Comparison of ENCODE assay signal across 8 cellular contexts in genomic region chr6:13336553-13336952, GRCh38. TPM values are rescaled to one million over a fixed set of nuclear protein-coding genes. Genes with fewer than 3 reads are reported as not detected.
DNase-seq lines count a peak whose midpoint lies in the region; ATAC-seq and TF ChIP-seq lines count a peak whose summit lies in the region.

No MANE protein-coding gene starts in this region.

- H3K36me3 Mint-ChIP-seq in CD4-positive, alpha-beta T cell (ENCODE audit: low read depth) = no peaks in the 10 kb centered on the region
- no peaks in the 10 kb centered on the region for H3K36me3 Mint-ChIP-seq in activated CD4-positive, alpha-beta memory T cell treated with anti-CD3 and anti-CD28 coated beads for 36 hours

- POLR2A ChIA-PET in CD4-positive, alpha-beta T cell (lab: Charles Lee) = no interaction called here
- POLR2A ChIA-PET in activated CD4-positive, alpha-beta memory T cell treated with anti-CD3 and anti-CD28 coated beads for 36 hours (lab: Charles Lee) = no interaction called here

- no peaks in the 10 kb centered on the region for H3K27me3 Mint-ChIP-seq in CD4-positive, alpha-beta T cell
- H3K27me3 Mint-ChIP-seq in activated CD4-positive, alpha-beta memory T cell treated with anti-CD3 and anti-CD28 coated beads for 36 hours = no peaks in the 10 kb centered on the region

- 30 to 32% methylated on average over 11 of the region's 11 CpGs for WGBS in lung, 2 donors

- peak; percentile 87 for ATAC-seq in CD4-positive, alpha-beta T cell (ENCODE audit: poor library complexity)
- peak; percentile 71 for ATAC-seq in lung (ENCODE audit: insufficient read depth, low FRiP score)
- no peak for ATAC-seq in HG03097 (IDR thresholded peaks at IDR 0.05; ENCODE audit: low FRiP score, unreplicated experiment)

- no peaks in the 10 kb centered on the region for H3K36me3 ChIP-seq in lung (ENCODE audit: control insufficient read depth in 2 of 2, insufficient read depth in 2 of 2, low read length in 2 of 2)

- H3K27me3 ChIP-seq in CD4-positive, alpha-beta T cell (ENCODE audit: control insufficient read depth, insufficient read depth, low read length) = no peaks in the 10 kb centered on the region
- no peaks in the 10 kb centered on the region for H3K27me3 ChIP-seq in HL-60 (ENCODE audit: insufficient read depth, poor library complexity, severe bottlenecking)
- H3K27me3 ChIP-seq in lung (ENCODE audit: control insufficient read depth, insufficient read depth) = no peaks in the 10 kb centered on the region

- no peaks in the 10 kb centered on the region for H3K9me3 Mint-ChIP-seq in CD4-positive, alpha-beta T cell
- H3K9me3 Mint-ChIP-seq in activated CD4-positive, alpha-beta memory T cell treated with anti-CD3 and anti-CD28 coated beads for 36 hours = no peaks in the 10 kb centered on the region

- TF ChIP-seq CTCF in CD4-positive, alpha-beta T cell (IDR thresholded peaks at IDR 0.05) = peak; percentile 93
- TF ChIP-seq CTCF in HL-60 (IDR thresholded peaks at IDR 0.05; ENCODE audit: insufficient read depth, low read length) = peak; percentile 88
- TF ChIP-seq CTCF in lung (IDR thresholded peaks at IDR 0.05; ENCODE audit: control extremely low read depth, extremely low read depth) = peak; percentile 97

- H3K4me1 ChIP-seq in lung (ENCODE audit: control insufficient read depth in 2 of 2, insufficient read depth in 2 of 2, low read length in 2 of 2) = no peaks in the 10 kb centered on the region

- no peak overlapping the region for H3K27ac Mint-ChIP-seq in CD4-positive, alpha-beta T cell
- no peak overlapping the region for H3K27ac Mint-ChIP-seq in activated CD4-positive, alpha-beta memory T cell treated with anti-CD3 and anti-CD28 coated beads for 36 hours

- no peak overlapping the region for H3K27ac ChIP-seq in CD4-positive, alpha-beta T cell (ENCODE audit: low read depth, low read length)
- no peak overlapping the region for H3K27ac ChIP-seq in HL-60 (replicated peaks)
- H3K27ac ChIP-seq in lung (ENCODE audit: low read depth in 1 of 2, low read length in 1 of 2) = no peak overlapping the region

- H3K4me3 ChIP-seq in HL-60 (replicated peaks; ENCODE audit: insufficient read depth, low read length) (no peak overlapping the region), lung (no peak overlapping the region)

- peaks cover 10% of the 10 kb centered on the region for H3K4me1 Mint-ChIP-seq in CD4-positive, alpha-beta T cell (ENCODE audit: low read depth)
- H3K4me1 Mint-ChIP-seq in activated CD4-positive, alpha-beta memory T cell treated with anti-CD3 and anti-CD28 coated beads for 36 hours (ENCODE audit: low read depth) = peaks cover 6% of the 10 kb centered on the region

- H3K4me3 Mint-ChIP-seq in CD4-positive, alpha-beta T cell = no peak overlapping the region
- no peak overlapping the region for H3K4me3 Mint-ChIP-seq in activated CD4-positive, alpha-beta memory T cell treated with anti-CD3 and anti-CD28 coated beads for 36 hours

- DNase-seq in CD4-positive, alpha-beta T cell = peak; percentile 54 to 83 (median 64)
- DNase-seq in HL-60 (ENCODE audit: low read depth in 1 of 2, low spot score in 1 of 2) (peak; percentile 73 to 82), NCI-H82 (lab: John Stamatoyannopoulos, UW) (peak; percentile 88), lung (ENCODE audit: low spot score) (peak; percentile 79)
- peak; percentile 79 for DNase-seq in activated CD4-positive, alpha-beta memory T cell treated with anti-CD3 and anti-CD28 coated beads for 36 hours
- DNase-seq in effector CD4-positive, alpha-beta T cell = peak; percentile 69
- DNase-seq in stimulated activated CD8-positive, alpha-beta memory T cell treated with anti-CD3 and anti-CD28 coated beads, Interleukin-12 subunit alpha, Interleukin-12 subunit beta, amount 100 ng/mL, for 24 hours (ENCODE audit: extremely low read depth) = peak; percentile 31

- CTCF ChIA-PET in CD4-positive, alpha-beta T cell (lab: Charles Lee) = interaction anchor here (1.2 kb wide), 1 partner anchor 730 kb away, joined by 3 read pairs; no protein-coding TSS in a partner anchor
- CTCF ChIA-PET in activated CD4-positive, alpha-beta memory T cell treated with anti-CD3 and anti-CD28 coated beads for 36 hours (lab: Charles Lee) = interaction anchor here (1.0 to 4.5 kb wide), 6 partner anchors 7 to 238 kb away, joined by 3 to 37 read pairs (median 5); partner anchors contain the start of genes SIRT5 and TBC1D7

- intact Hi-C loops in CD4-positive, alpha-beta T cell (cut with DNase I, micrococcal nuclease) = loop anchor here (1.0 to 10.0 kb wide), 10 partner anchors 19 to 730 kb away; partner anchors contain the start of genes GFOD1 (in 1 of the 2) and SIRT5 (in 1 of the 2)
- intact Hi-C loops in activated CD4-positive, alpha-beta memory T cell treated with anti-CD3 and anti-CD28 coated beads for 36 hours (cut with micrococcal nuclease) = loop anchor here (1.0 to 10.0 kb wide), 4 partner anchors 91 to 728 kb away; no protein-coding TSS in a partner anchor

- no peaks in the 10 kb centered on the region for H3K9me3 ChIP-seq in CD4-positive, alpha-beta T cell (ENCODE audit: control insufficient read depth, low read length)
- H3K9me3 ChIP-seq in lung (ENCODE audit: control insufficient read depth in 2 of 2, insufficient read depth in 1 of 2, low read length in 1 of 2) = peaks cover 0 to 3% of the 10 kb centered on the region in 2 donors

RNA-seq across cellular contexts. Expression of gene TBC1D7, which starts 8.2 kb away (rescaled TPM):
- total RNA-seq in CD4-positive, alpha-beta T cell = 10 to 100 TPM; 10.2 to 12.3 TPM
- total RNA-seq in activated CD4-positive, alpha-beta memory T cell treated with anti-CD3 and anti-CD28 coated beads for 36 hours = 10 to 100 TPM; 20.6 to 21.7 TPM
- 10 to 100 TPM; 17.1 to 30.1 TPM for total RNA-seq in lung
- 10 to 100 TPM; 19.8 to 20.1 TPM for polyA plus RNA-seq in lung

Comparison
In these comparisons a context has a peak if more than half of its experiments do, and no peak if none do; other contexts are left out.
1. DNase-seq: peak in every context shown above with its lines; median percentile 88 in NCI-H82; 79 in activated CD4-positive, alpha-beta memory T cell treated with anti-CD3 and anti-CD28 coated beads for 36 hours; 79 in lung; 78 in HL-60; 69 in effector CD4-positive, alpha-beta T cell; 64 in CD4-positive, alpha-beta T cell; 31 in stimulated activated CD8-positive, alpha-beta memory T cell treated with anti-CD3 and anti-CD28 coated beads, Interleukin-12 subunit alpha, Interleukin-12 subunit beta, amount 100 ng/mL, for 24 hours.